ENCODE assay signal across 36 cellular contexts in the genomic region with DNA sequence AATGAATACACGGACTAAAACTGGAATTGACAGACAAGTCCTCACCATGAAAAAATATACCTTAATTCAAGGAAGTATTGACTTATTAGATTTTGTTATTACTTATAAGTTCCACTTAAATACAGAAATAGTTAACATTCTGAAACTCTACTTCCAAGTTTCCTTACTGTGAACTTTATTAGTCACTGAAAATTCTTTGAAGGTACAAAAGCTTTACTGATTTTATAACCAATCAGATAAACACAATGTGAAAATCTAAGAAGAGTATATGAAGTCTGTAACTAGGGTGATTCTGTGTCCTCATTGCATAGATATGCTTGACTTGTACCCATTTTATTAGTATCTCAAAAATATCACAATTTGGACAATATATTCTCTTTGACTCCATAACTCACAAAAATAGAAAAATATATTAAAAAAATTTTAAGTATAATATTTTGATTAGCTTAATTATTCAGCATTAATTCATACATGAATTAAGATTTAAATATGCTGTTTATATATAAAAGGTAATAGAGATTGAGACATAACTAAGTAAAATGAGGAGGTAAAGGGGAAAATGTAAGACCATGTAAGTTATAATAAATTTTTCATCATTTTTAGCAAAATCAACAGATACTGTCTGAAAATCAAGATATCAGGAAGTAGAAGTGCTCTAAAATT. TPM values are rescaled to one million over a fixed set of nuclear protein-coding genes. Genes with fewer than 3 reads are reported as not detected.
"Had no signal": no experiment of that assay in that cellular context is flagged by ENCODE, and none has a peak within 500 bp of the region (broad histone marks: within the 10 kb centered on the region; RNA-seq: fewer than 3 reads in every experiment).

No MANE protein-coding gene starts in this region.

- ATAC-seq: esophagus mucosa; gastroesophageal sphincter; heart right ventricle; left cardiac atrium; left lung; mucosa of descending colon; naive thymus-derived CD4-positive, alpha-beta T cell; sciatic nerve; stimulated activated effector memory CD8-positive, alpha-beta T cell treated with anti-CD3 and anti-CD28 coated beads, Interleukin-12 subunit alpha, Interleukin-12 subunit beta, amount 100 ng/mL, for 72 hours had no signal

- H3K4me3 ChIP-seq: gastroesophageal sphincter, heart right ventricle, left lung, mucosa of descending colon, prostate gland, right atrium auricular region, thoracic aorta, tibial nerve, upper lobe of left lung had no signal

- H3K4me3 Mint-ChIP-seq: mesothelial cell of epicardium had no signal

- H3K9me3 ChIP-seq: gastroesophageal sphincter, left lung, mucosa of descending colon, neutrophil, prostate gland, right atrium auricular region, thoracic aorta, tibial nerve, upper lobe of left lung had no signal

- H3K27ac Mint-ChIP-seq: mesothelial cell of epicardium; naive thymus-derived CD4-positive, alpha-beta T cell; stimulated activated effector memory CD8-positive, alpha-beta T cell treated with anti-CD3 and anti-CD28 coated beads, Interleukin-12 subunit alpha, Interleukin-12 subunit beta, amount 100 ng/mL, for 72 hours had no signal

- H3K36me3 ChIP-seq: gastroesophageal sphincter, heart right ventricle, left lung, neutrophil, prostate gland, right atrium auricular region, thoracic aorta, tibial nerve, upper lobe of left lung had no signal

- H3K27ac ChIP-seq: epithelial cell of prostate, gastroesophageal sphincter, left lung, neutrophil, prostate gland, thoracic aorta, tibial nerve, upper lobe of left lung had no signal

- H3K36me3 Mint-ChIP-seq: mesothelial cell of epicardium had no signal

- H3K27me3 ChIP-seq: gastroesophageal sphincter, heart right ventricle, left lung, neutrophil, right atrium auricular region, tibial nerve, upper lobe of left lung had no signal

- FAIRE-seq: urothelium cell line had no signal

- DNase-seq: caudate nucleus; cerebellar nuclear complex; cortex of kidney; effector memory CD8-positive, alpha-beta T cell; foreskin fibroblast; glutamatergic neuron; heart right ventricle; hippocampal formation; left cardiac atrium; left lung; mesenchymal stem cell; mucosa of descending colon; naive thymus-derived CD4-positive, alpha-beta T cell; stimulated activated CD4-positive, alpha-beta T cell treated with anti-CD3 and anti-CD28 coated beads, Interleukin-2, amount 100 ng/mL, for 24 hours; stimulated activated CD4-positive, alpha-beta T cell treated with anti-CD3 and anti-CD28 coated beads, Interleukin-4, amount 100 ng/mL, for 24 hours; stimulated activated naive CD4-positive, alpha-beta T cell treated with Interleukin-2 at 50 U/mL for 16 hours; substantia nigra; upper lobe of left lung had no signal

- H3K27me3 Mint-ChIP-seq: effector memory CD8-positive, alpha-beta T cell; naive thymus-derived CD4-positive, alpha-beta T cell had no signal

- H3K9me3 Mint-ChIP-seq: effector memory CD8-positive, alpha-beta T cell; mesothelial cell of epicardium; naive thymus-derived CD4-positive, alpha-beta T cell; stimulated activated effector memory CD8-positive, alpha-beta T cell treated with anti-CD3 and anti-CD28 coated beads, Interleukin-12 subunit alpha, Interleukin-12 subunit beta, amount 100 ng/mL, for 72 hours had no signal

RNA-seq across cellular contexts. Expression of gene CSTL1, which starts 24.8 kb away (rescaled TPM):
- total RNA-seq: dermis microvascular lymphatic vessel endothelial cell; esophagus mucosa; gastroesophageal sphincter; heart right ventricle; kidney epithelial cell; left cardiac atrium; left lung; lower leg skin; lung microvascular endothelial cell; mesothelial cell of epicardium; mucosa of descending colon; naive thymus-derived CD4-positive, alpha-beta T cell; osteoblast; prostate gland; right atrium auricular region; sciatic nerve; thoracic aorta; tibial nerve; upper lobe of left lung had no signal
- polyA plus RNA-seq: heart right ventricle; naive thymus-derived CD4-positive, alpha-beta T cell; neural cell had no signal

RNA-seq across cellular contexts. Expression of gene CST11, which starts 38.0 kb away (rescaled TPM):
- total RNA-seq: dermis microvascular lymphatic vessel endothelial cell; esophagus mucosa; gastroesophageal sphincter; heart right ventricle; kidney epithelial cell; left cardiac atrium; left lung; lower leg skin; lung microvascular endothelial cell; mesothelial cell of epicardium; mucosa of descending colon; naive thymus-derived CD4-positive, alpha-beta T cell; osteoblast; prostate gland; right atrium auricular region; sciatic nerve; thoracic aorta; tibial nerve; upper lobe of left lung had no signal
- polyA plus RNA-seq: heart right ventricle; naive thymus-derived CD4-positive, alpha-beta T cell; neural cell had no signal
